Comparison of ENCODE assay signal across 26 cellular contexts in genomic region chr13:40478775-40479174, GRCh38.
A peak's percentile ranks its signal among the peaks of the same experiment; 100 is the strongest.
DNase-seq lines count a peak whose midpoint lies in the region; ATAC-seq and TF ChIP-seq lines count a peak whose summit lies in the region.
"Had no signal": no experiment of that assay in that cellular context is flagged by ENCODE, and none has a peak within 500 bp of the region (broad histone marks: within the 10 kb centered on the region; RNA-seq: fewer than 3 reads in every experiment).

No MANE protein-coding gene starts in this region.

- H3K4me1 ChIP-seq in heart left ventricle (peaks cover 6 to 55% (median 35%) of the 10 kb centered on the region in 12 donors), right atrium auricular region (peaks cover 3 to 41% of the 10 kb centered on the region in 2 donors), tibial artery (peaks cover 3 to 35% (median 28%) of the 10 kb centered on the region in 4 donors)

- no peak for TF ChIP-seq POLR2A in heart left ventricle (IDR thresholded peaks at IDR 0.05)

- H3K9me3 ChIP-seq in heart left ventricle (no peaks in the 10 kb centered on the region), right atrium auricular region (no peaks in the 10 kb centered on the region), tibial artery (no peaks in the 10 kb centered on the region)
- H3K9me3 ChIP-seq: A549, esophagus squamous epithelium, gastrocnemius medialis, prostate gland had no signal

- H3K27ac ChIP-seq in heart left ventricle (peak overlapping the region in 7 of 12 donors; percentile 8 to 75 (median 60)), right atrium auricular region (peak overlapping the region in 1 of 2 donors; percentile 55), coronary artery (peak overlapping the region; percentile 56 to 87), tibial artery (peak overlapping the region; percentile 68 to 74)
- H3K27ac ChIP-seq: GM23248, KMS-11 had no signal

- TF ChIP-seq CTCF in heart left ventricle (IDR thresholded peaks at IDR 0.05) (no peak), right atrium auricular region (IDR thresholded peaks at IDR 0.05) (no peak), coronary artery (IDR thresholded peaks at IDR 0.05) (no peak), tibial artery (IDR thresholded peaks at IDR 0.05) (no peak)

- ATAC-seq in heart left ventricle (no peak), left colon (no peak)
- ATAC-seq: A549; activated CD4-positive, alpha-beta T cell treated with anti-CD3 and anti-CD28 coated beads for 36 hours; effector memory CD8-positive, alpha-beta T cell; T-cell had no signal

- no peak overlapping the region for H3K4me3 ChIP-seq in heart left ventricle
- H3K4me3 ChIP-seq in right atrium auricular region: no peak overlapping the region
- no peak overlapping the region for H3K4me3 ChIP-seq in coronary artery
- H3K4me3 ChIP-seq in tibial artery: no peak overlapping the region
- H3K4me3 ChIP-seq: A549, esophagus squamous epithelium, gastrocnemius medialis, GM23248, prostate gland had no signal

- WGBS in heart left ventricle, 4 donors: 80 to 85% (median 83%) methylated on average over 7 of the region's 7 CpGs

- no peak for DNase-seq in heart left ventricle
- no peak for DNase-seq in right atrium auricular region (ENCODE audit: low spot score)
- DNase-seq in coronary artery (ENCODE audit: low spot score): no peak
- peak; percentile 16 for DNase-seq in midbrain (lab: John Stamatoyannopoulos, UW)
- no peak for DNase-seq in tibial artery
- no peak for DNase-seq in NCI-H1436 treated with DMSO at 0.1 percent for 48 hours (lab: John Stamatoyannopoulos, UW)
- DNase-seq in activated CD8-positive, alpha-beta memory T cell treated with anti-CD3 and anti-CD28 coated beads, Interleukin-2, amount 50 U/mL, for 4 hours: no peak
- DNase-seq in left colon: no peak
- DNase-seq: activated CD4-positive, alpha-beta T cell treated with anti-CD3 and anti-CD28 coated beads for 36 hours; activated CD8-positive, alpha-beta memory T cell treated with anti-CD3 and anti-CD28 coated beads for 24 hours; activated naive CD4-positive, alpha-beta T cell treated with Interleukin-2 at 50 U/mL for 16 hours; activated T-cell treated with anti-CD3 and anti-CD28 coated beads, Interleukin-2, amount 50 U/mL, for 48 hours; effector memory CD8-positive, alpha-beta T cell; esophagus squamous epithelium; GM23248; kidney glomerular epithelial cell; NCI-H1694; NCI-H2171 treated with DMSO at 0.1 percent for 48 hours; nephron progenitor cell; SHP77 treated with DMSO at 0.1 percent for 48 hours; stimulated activated CD4-positive, alpha-beta T cell treated with anti-CD3 and anti-CD28 coated beads, Interleukin-4, amount 100 ng/mL, for 1 hour; T-cell had no signal

- H3K27me3 ChIP-seq in heart left ventricle (no peaks in the 10 kb centered on the region), right atrium auricular region (no peaks in the 10 kb centered on the region), tibial artery (no peaks in the 10 kb centered on the region)
- H3K27me3 ChIP-seq: esophagus squamous epithelium, gastrocnemius medialis had no signal

- intact Hi-C loops in heart left ventricle (cut with DNase I) (loop anchor here in 4 of 10 donors (5.0 to 10.0 kb wide), 4 partner anchors 36 to 414 kb away; partner anchors contain the start of gene FOXO1 (in 2 of the 4)), tibial artery (cut with DNase I; ENCODE audit: low total_unique reads) (loop anchor here (10.0 kb wide), 1 partner anchor 186 kb away; the partner anchor contains the start of gene FOXO1), left colon (cut with DNase I, micrococcal nuclease) (no loop called here)

- H3K36me3 ChIP-seq in heart left ventricle: no peaks in the 10 kb centered on the region
- no peaks in the 10 kb centered on the region for H3K36me3 ChIP-seq in right atrium auricular region
- H3K36me3 ChIP-seq in tibial artery: no peaks in the 10 kb centered on the region
- H3K36me3 ChIP-seq: esophagus squamous epithelium, gastrocnemius medialis, prostate gland had no signal
